Comparison of ENCODE assay signal across 17 cellular contexts in the genomic region with DNA sequence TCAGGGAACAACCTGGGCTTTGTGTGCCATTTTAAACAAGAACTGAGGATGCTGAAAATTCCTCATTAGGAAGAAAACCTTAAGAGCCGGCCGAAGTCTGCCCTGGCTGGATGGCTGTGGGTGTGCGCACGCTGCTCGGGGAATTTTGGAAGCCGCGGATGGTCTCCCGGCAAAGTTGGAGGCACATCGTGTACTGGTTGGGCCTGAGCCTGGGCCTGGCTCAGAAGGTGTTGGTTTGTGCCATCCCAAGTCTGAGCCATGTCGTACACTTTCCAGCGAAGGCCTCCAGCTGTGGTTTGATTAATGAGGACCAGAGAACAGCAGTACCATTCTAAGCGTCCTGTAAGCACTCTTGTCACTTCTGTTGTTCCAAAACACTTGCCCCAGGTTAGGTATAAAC.
DNase-seq lines count a peak whose midpoint lies in the region; FAIRE-seq and TF ChIP-seq lines count a peak whose summit lies in the region.
"Had no signal": no experiment of that assay in that cellular context is flagged by ENCODE, and none has a peak within 500 bp of the region (broad histone marks: within the 10 kb centered on the region; RNA-seq: fewer than 3 reads in every experiment).

No MANE protein-coding gene starts in this region.

- TF ChIP-seq CTCF in H1 (IDR thresholded peaks at IDR 0.05; ENCODE audit: control extremely low read depth in 1 of 3, insufficient read depth in 1 of 3, low read depth in 1 of 3, low read length in 3 of 3) (no peak), prostate gland (IDR thresholded peaks at IDR 0.05) (no peak), BE2C (IDR thresholded peaks at IDR 0.05; ENCODE audit: low read depth, low read length) (no peak), spleen (IDR thresholded peaks at IDR 0.05 in 8 of 11, conservative IDR thresholded peaks at IDR 0.05 in 3 of 11) (no peak)

- no peak for TF ChIP-seq POLR2A in H1 (IDR thresholded peaks at IDR 0.05; ENCODE audit: control extremely low read depth in 1 of 2, low read depth in 2 of 2, low read length in 2 of 2)
- TF ChIP-seq POLR2A in prostate gland (IDR thresholded peaks at IDR 0.05), result no peak
- TF ChIP-seq POLR2A in spleen (IDR thresholded peaks at IDR 0.05), result no peak

- H2AK5ac ChIP-seq in H1 (ENCODE audit: low read depth, low read length), result no peak overlapping the region

- no peak for DNase-seq in H1 (ENCODE audit: low read depth in 1 of 2, low spot score in 2 of 2)
- DNase-seq in hypothalamus (lab: John Stamatoyannopoulos, UW), result peak in 28 of 51 donors; percentile 5 to 73 (median 50)
- DNase-seq in prostate gland (ENCODE audit: low spot score), result peak; percentile 61
- peak; percentile 63 for DNase-seq in ureter (ENCODE audit: low spot score)
- no peak for DNase-seq in BE2C
- DNase-seq in spleen, result no peak
- no peak for DNase-seq in NCI-H526 treated with DMSO at 0.1 percent for 48 hours (lab: John Stamatoyannopoulos, UW)
- DNase-seq: foreskin keratinocyte, immature natural killer cell, NCI-H2107, NCI-H526, right lobe of liver, T-helper 9 cell had no signal

- no peak overlapping the region for H3K4ac ChIP-seq in H1 (replicated peaks; ENCODE audit: insufficient read length, low read depth, low read length)

- H3K27ac ChIP-seq in H1 (ENCODE audit: low read depth, low read length), result no peak overlapping the region
- H3K27ac ChIP-seq in prostate gland, result peak overlapping the region; percentile 24 to 51
- no peak overlapping the region for H3K27ac ChIP-seq in spleen
- H3K27ac ChIP-seq: foreskin keratinocyte, HL-60, right lobe of liver, SJSA1 had no signal

- no peak overlapping the region for H4K8ac ChIP-seq in H1 (ENCODE audit: extremely low read depth, insufficient read depth, low read length)

- CTCF ChIA-PET in H1 (lab: Charles Lee; ENCODE audit: partially characterized antibody), result interaction anchor here (1.3 to 4.4 kb wide), 3 partner anchors 9 to 166 kb away, joined by 5 to 23 read pairs (median 6); no protein-coding TSS in a partner anchor

- no peaks in the 10 kb centered on the region for H3K36me3 ChIP-seq in H1 (ENCODE audit: control insufficient read depth in 2 of 4, insufficient read depth in 4 of 4, low read length in 3 of 4)
- no peaks in the 10 kb centered on the region for H3K36me3 ChIP-seq in prostate gland
- no peaks in the 10 kb centered on the region for H3K36me3 ChIP-seq in BE2C
- peaks cover 0 to 7% (median 0%) of the 10 kb centered on the region in 6 donors for H3K36me3 ChIP-seq in spleen
- H3K36me3 ChIP-seq: right lobe of liver had no signal

- H4K20me1 ChIP-seq in H1 (replicated peaks in 1 of 2; ENCODE audit: control insufficient read depth in 1 of 2, insufficient read depth in 2 of 2, low read length in 2 of 2), result no peaks in the 10 kb centered on the region

- H3K56ac ChIP-seq in H1 (replicated peaks; ENCODE audit: insufficient read length, low read depth, low read length), result no peak overlapping the region

- no peaks in the 10 kb centered on the region for H3K79me1 ChIP-seq in H1 (ENCODE audit: low read depth, low read length)

- no peak overlapping the region for H3K4me3 ChIP-seq in H1 (ENCODE audit: extremely low read depth in 1 of 4, insufficient read depth in 2 of 4, low read depth in 3 of 4, low read length in 4 of 4)
- H3K4me3 ChIP-seq in prostate gland, result no peak overlapping the region
- no peak overlapping the region for H3K4me3 ChIP-seq in BE2C (ENCODE audit: low read depth, low read length)
- no peak overlapping the region for H3K4me3 ChIP-seq in spleen
- H3K4me3 ChIP-seq: K562, right lobe of liver, SJSA1 had no signal

- no peak overlapping the region for H2BK120ac ChIP-seq in H1 (replicated peaks; ENCODE audit: low read depth, low read length)

- H3K9me3 ChIP-seq in H1 (ENCODE audit: insufficient read depth in 2 of 2, low read depth in 1 of 2, low read length in 1 of 2) (no peaks in the 10 kb centered on the region), prostate gland (no peaks in the 10 kb centered on the region), BE2C (no peaks in the 10 kb centered on the region), spleen (no peaks in the 10 kb centered on the region)
- H3K9me3 ChIP-seq: right lobe of liver, SJSA1 had no signal

- H2BK12ac ChIP-seq in H1 (ENCODE audit: low read depth, low read length), result peak overlapping the region; percentile 30; the same call in 1 of the 2 replicates

- WGBS in H1 (ENCODE audit: extremely low coverage in 1 of 2, insufficient coverage in 1 of 2, insufficient read length in 1 of 2, insufficient replicate concordance in 2 of 2, low coverage in 1 of 2, low lambda C conversion rate in 2 of 2, missing lambda C conversion rate in 1 of 2), 2 experiments, result 91% methylated on average over 12 of the region's 12 CpGs; no CpG with 5 or more reads in 1 of the 2 experiments
- 13% methylated on average over 12 of the region's 12 CpGs for WGBS in prostate gland
- 85 to 97% (median 90%) methylated on average over 12 of the region's 12 CpGs for WGBS in spleen, 5 donors

- H3K4me2 ChIP-seq in H1 (ENCODE audit: insufficient read depth in 1 of 2, low read depth in 2 of 2, low read length in 2 of 2), result no peak overlapping the region

- no peak overlapping the region for H3K9ac ChIP-seq in H1 (replicated peaks in 1 of 4; ENCODE audit: extremely low read depth in 1 of 4, low read depth in 3 of 4, low read length in 3 of 4)

- H2AFZ ChIP-seq in H1 (ENCODE audit: low read length), result no peak overlapping the region

- H2BK20ac ChIP-seq in H1 (ENCODE audit: low read length), result no peak overlapping the region

- H4K91ac ChIP-seq in H1 (replicated peaks; ENCODE audit: insufficient read length, low read length), result no peak overlapping the region

- no peak overlapping the region for H3K14ac ChIP-seq in H1 (ENCODE audit: insufficient read length)

- H2BK15ac ChIP-seq in H1 (ENCODE audit: low read length), result no peak overlapping the region

- no peak for TF ChIP-seq EP300 in H1 (IDR thresholded peaks at IDR 0.05; ENCODE audit: borderline replicate concordance in 1 of 2, low read depth in 2 of 2, low read length in 2 of 2)

- POLR2A ChIA-PET in H1 (lab: Charles Lee; ENCODE audit: partially characterized antibody), result no interaction called here

- TF ChIP-seq RAD21 in H1 (IDR thresholded peaks at IDR 0.05 in 1 of 2, conservative IDR thresholded peaks at IDR 0.05 in 1 of 2; ENCODE audit: low read depth in 2 of 2, low read length in 2 of 2), result no peak

- H3K18ac ChIP-seq in H1 (ENCODE audit: extremely low read depth, low read length), result no peak overlapping the region

- no peak overlapping the region for H4K5ac ChIP-seq in H1 (ENCODE audit: insufficient read length, low read depth, low read length)

- H3K4me1 ChIP-seq in H1 (replicated peaks in 1 of 4; ENCODE audit: control insufficient read depth in 3 of 4, insufficient read depth in 4 of 4, low read length in 3 of 4), result peaks cover 3 to 19% (median 10%) of the 10 kb centered on the region in 4 experiments; a peak in 6 of 7 replicates
- no peaks in the 10 kb centered on the region for H3K4me1 ChIP-seq in prostate gland (replicated peaks)
- no peaks in the 10 kb centered on the region for H3K4me1 ChIP-seq in BE2C
- H3K4me1 ChIP-seq in spleen, result peaks cover 0 to 15% (median 8%) of the 10 kb centered on the region in 6 donors
- H3K4me1 ChIP-seq: foreskin keratinocyte, right lobe of liver had no signal

- intact Hi-C loops in prostate gland (cut with DNase I), result loop anchor here (5.0 to 10.0 kb wide), 3 partner anchors 62 to 240 kb away; a partner anchor contains a TSS
- intact Hi-C loops in spleen (cut with DNase I; ENCODE audit: low total_unique reads), result no loop called here

- no peaks in the 10 kb centered on the region for H3K79me2 ChIP-seq in H1 (ENCODE audit: control insufficient read depth in 1 of 2, insufficient read depth in 2 of 2, low read length in 2 of 2)

- FAIRE-seq in H1 (lab: Jason Lieb, UNC), result no peak
- FAIRE-seq: D721Med, K562 had no signal

- no peak overlapping the region for H2BK5ac ChIP-seq in H1 (ENCODE audit: low read depth, low read length)

- H3K23me2 ChIP-seq in H1 (ENCODE audit: low read depth, low read length), result no peaks in the 10 kb centered on the region; the same call in 1 of the 2 replicates

- H3K27me3 ChIP-seq in H1 (replicated peaks in 1 of 4; ENCODE audit: control insufficient read depth in 3 of 4, extremely low read depth in 1 of 4, insufficient read depth in 3 of 4, low read length in 3 of 4) (no peaks in the 10 kb centered on the region), prostate gland (replicated peaks; ENCODE audit: insufficient read depth) (no peaks in the 10 kb centered on the region), BE2C (no peaks in the 10 kb centered on the region), spleen (replicated peaks in 1 of 7) (peaks cover 0 to 20% (median 3%) of the 10 kb centered on the region in 7 donors)
- H3K27me3 ChIP-seq: foreskin keratinocyte, right lobe of liver, SJSA1 had no signal

- no peak overlapping the region for H3K23ac ChIP-seq in H1 (ENCODE audit: insufficient read length)

TF ChIP-seq in H1, 55 proteins besides CTCF, POLR2A, EP300 and RAD21 (continues in another document):
- TF ChIP-seq ASH2L (IDR thresholded peaks at IDR 0.05; ENCODE audit: low read length), result no peak
- no peak for TF ChIP-seq SRF (IDR thresholded peaks at IDR 0.05; ENCODE audit: low read depth, low read length)
- no peak for TF ChIP-seq GABPA (IDR thresholded peaks at IDR 0.05; ENCODE audit: borderline replicate concordance, insufficient read depth, low read length)
- TF ChIP-seq POU5F1 (IDR thresholded peaks at IDR 0.05; ENCODE audit: low read depth, low read length), result no peak
- no peak for TF ChIP-seq CBX8 (IDR thresholded peaks at IDR 0.05; ENCODE audit: borderline replicate concordance, low read depth, low read length)
- no peak for TF ChIP-seq MAFK (IDR thresholded peaks at IDR 0.05; ENCODE audit: low read depth, low read length)
- no peak for TF ChIP-seq SP1 (IDR thresholded peaks at IDR 0.05; ENCODE audit: low read depth, low read length)
- no peak for TF ChIP-seq KDM4A (IDR thresholded peaks at IDR 0.05; ENCODE audit: low read depth, low read length, severe bottlenecking)
- no peak for TF ChIP-seq TAF7 (optimal IDR thresholded peaks at IDR 0.05; ENCODE audit: borderline replicate concordance, low read depth, low read length)
- no peak for TF ChIP-seq NRF1 (IDR thresholded peaks at IDR 0.05; ENCODE audit: low read depth, low read length)
- TF ChIP-seq HDAC6 (IDR thresholded peaks at IDR 0.05; ENCODE audit: low read depth, low read length), result no peak
- TF ChIP-seq EZH2 (IDR thresholded peaks at IDR 0.05; ENCODE audit: low read depth, low read length, severe bottlenecking), result no peak

Comparison
In these comparisons a context has a peak if more than half of its experiments do, and no peak if none do; other contexts are left out.
1. DNase-seq: peak in hypothalamus (28 of 51), prostate gland (single experiment) and ureter (single experiment); none in H1 (0 of 2), BE2C (single experiment), spleen (single experiment) and NCI-H526 treated with DMSO at 0.1 percent for 48 hours (single experiment).
2. H3K27ac ChIP-seq: peak in prostate gland (2 of 2); none in H1 (single experiment) and spleen (0 of 8).